In genomic region chr9:116697341-116697740, GRCh38 we compare ENCODE assay signal across 22 cellular contexts. TPM values are rescaled to one million over a fixed set of nuclear protein-coding genes. Genes with fewer than 3 reads are reported as not detected.
DNase-seq lines count a peak whose midpoint lies in the region; ATAC-seq and TF ChIP-seq lines count a peak whose summit lies in the region.
"Had no signal": no experiment of that assay in that cellular context is flagged by ENCODE, and none has a peak within 500 bp of the region (broad histone marks: within the 10 kb centered on the region; RNA-seq: fewer than 3 reads in every experiment).

No MANE protein-coding gene starts in this region.

- no peak overlapping the region for H3K4me2 ChIP-seq in IMR-90 (ENCODE audit: low read depth, low read length)
- H3K4me2 ChIP-seq: KMS-11 had no signal

- POLR2A ChIA-PET in IMR-90 (lab: Charles Lee; ENCODE audit: unreplicated experiment), result no interaction called here

- no peak overlapping the region for H4K8ac ChIP-seq in IMR-90 (ENCODE audit: low read depth in 2 of 2, low read length in 2 of 2)

- intact Hi-C loops in IMR-90 (cut with micrococcal nuclease), result no loop called here
- intact Hi-C loops in right lobe of liver (cut with DNase I), result no loop called here

- H2BK20ac ChIP-seq in IMR-90 (ENCODE audit: low read depth, low read length), result no peak overlapping the region

- H3K9me3 ChIP-seq in IMR-90 (ENCODE audit: control insufficient read depth, insufficient read depth, low read length) (no peaks in the 10 kb centered on the region), right lobe of liver (no peaks in the 10 kb centered on the region)
- H3K9me3 ChIP-seq: left ventricle myocardium inferior had no signal

- no peak overlapping the region for H3K23ac ChIP-seq in IMR-90 (ENCODE audit: low read depth, low read length)

- TF ChIP-seq RAD21 in IMR-90 (IDR thresholded peaks at IDR 0.05; ENCODE audit: low read length), result no peak

- H3K27me3 ChIP-seq in IMR-90 (ENCODE audit: control insufficient read depth, insufficient read depth, low read length) (no peaks in the 10 kb centered on the region), right lobe of liver (no peaks in the 10 kb centered on the region)

- no peak overlapping the region for H2BK120ac ChIP-seq in IMR-90 (ENCODE audit: low read depth, low read length)

- H2BK5ac ChIP-seq in IMR-90 (ENCODE audit: low read depth, low read length, poor library complexity, severe bottlenecking), result no peak overlapping the region

- no peak overlapping the region for H2BK15ac ChIP-seq in IMR-90 (ENCODE audit: low read depth, low read length)

- H3K14ac ChIP-seq in IMR-90 (replicated peaks; ENCODE audit: low read depth, low read length), result no peak overlapping the region

- H2AK5ac ChIP-seq in IMR-90 (ENCODE audit: low read depth, low read length), result no peak overlapping the region; the same call in 1 of the 2 replicates

- no peak overlapping the region for H3K18ac ChIP-seq in IMR-90 (ENCODE audit: low read depth, low read length)

- TF ChIP-seq CTCF in AG09309 (IDR thresholded peaks at IDR 0.05; ENCODE audit: control insufficient read depth, insufficient read depth, low read depth, low read length, missing control alignments), result no peak
- TF ChIP-seq CTCF in IMR-90 (conservative IDR thresholded peaks at IDR 0.05; ENCODE audit: low read depth, low read length), result no peak
- no peak for TF ChIP-seq CTCF in choroid plexus epithelial cell (conservative IDR thresholded peaks at IDR 0.05; ENCODE audit: low read depth, low read length)
- TF ChIP-seq CTCF in right lobe of liver (IDR thresholded peaks at IDR 0.05), result no peak

- H3K4me1 ChIP-seq in IMR-90 (ENCODE audit: control insufficient read depth, insufficient read depth, low read length), result peaks cover 16% of the 10 kb centered on the region
- no peaks in the 10 kb centered on the region for H3K4me1 ChIP-seq in right lobe of liver

- H3K4me3 ChIP-seq in AG09309 (ENCODE audit: control insufficient read depth, low read depth, low read length) (no peak overlapping the region), IMR-90 (ENCODE audit: insufficient read depth, low read depth, low read length) (no peak overlapping the region), choroid plexus epithelial cell (ENCODE audit: low read depth, low read length) (no peak overlapping the region), right lobe of liver (no peak overlapping the region)
- H3K4me3 ChIP-seq: GM12878, left ventricle myocardium inferior, SK-N-MC had no signal

- H2AFZ ChIP-seq in IMR-90 (replicated peaks; ENCODE audit: low read length, poor library complexity), result no peak overlapping the region

- no peak overlapping the region for H3K9ac ChIP-seq in IMR-90 (ENCODE audit: low read depth, low read length)
- H3K9ac ChIP-seq: KMS-11 had no signal

- H4K20me1 ChIP-seq in IMR-90 (ENCODE audit: insufficient read depth, low read length), result peaks cover 76% of the 10 kb centered on the region

- H3K4ac ChIP-seq in IMR-90 (ENCODE audit: low read depth, low read length), result peak overlapping the region; percentile 57; the same call in 1 of the 2 replicates

- no TSS peak for BruUV-seq in IMR-90 (replicated peaks; lab: Mats Ljungman, UMichigan)

- dilution Hi-C loops in IMR-90 (cut with HindIII; ENCODE audit: low sequenced_read_pairs, unreplicated experiment), result no loop called here

- ATAC-seq in IMR-90 (ENCODE audit: low read depth) (peak; percentile 80), HG02798 (IDR thresholded peaks at IDR 0.05; ENCODE audit: poor library complexity, unreplicated experiment) (no peak), right lobe of liver (no peak)
- ATAC-seq: GM12878, HCT116, PC-3 had no signal

- H4K91ac ChIP-seq in IMR-90 (ENCODE audit: insufficient read depth, low read depth, low read length), result no peak overlapping the region

- CTCF ChIA-PET in IMR-90 (lab: Yijun Ruan, JAX), result no interaction called here

- H3K9me1 ChIP-seq in IMR-90 (ENCODE audit: insufficient read depth, low read length), result peaks cover 23% of the 10 kb centered on the region

- DNase-seq in AG09309 (ENCODE audit: low read depth) (peak; percentile 25), IMR-90 (peak; percentile 77), choroid plexus epithelial cell (ENCODE audit: low read depth) (peak; percentile 45), kidney glomerular epithelial cell (lab: John Stamatoyannopoulos, UW) (peak; percentile 24), NCI-H524 (lab: John Stamatoyannopoulos, UW) (no peak), NCI-H187 treated with DMSO at 0.1 percent for 48 hours (lab: John Stamatoyannopoulos, UW) (no peak), right lobe of liver (no peak)
- DNase-seq: activated naive CD8-positive, alpha-beta T cell treated with anti-CD3 and anti-CD28 coated beads, Interleukin-2, amount 10 ng/mL, durations not matched to agents 7 days and 5 days; central memory CD4-positive, alpha-beta T cell; COR-L47; effector CD4-positive, alpha-beta T cell; left ventricle myocardium inferior; NCI-H1105; NCI-H774; PC-3; stimulated activated naive CD4-positive, alpha-beta T cell treated with Interleukin-2 at 50 U/mL for 16 hours; T-helper 9 cell had no signal

- in situ Hi-C loops in IMR-90 (cut with MboI; ENCODE audit: low sequenced_read_pairs), result no loop called here

- WGBS in IMR-90 (ENCODE audit: extremely low coverage in 2 of 2, insufficient read length in 1 of 2), 2 experiments, result no CpG with 5 or more reads among the region's 1 CpG
- WGBS in right lobe of liver (ENCODE audit: insufficient coverage, low coverage, low lambda C conversion rate, missing lambda C conversion rate), result 80% methylated on average over 1 of the region's 1 CpG

- no peak overlapping the region for H2AK9ac ChIP-seq in IMR-90 (replicated peaks; ENCODE audit: low read depth, low read length, poor library complexity)

- H3K36me3 ChIP-seq in IMR-90 (ENCODE audit: control insufficient read depth, insufficient read depth, low read length) (peaks cover 25% of the 10 kb centered on the region), right lobe of liver (peaks cover 0 to 18% (median 12%) of the 10 kb centered on the region in 4 donors)

- H3K27ac ChIP-seq in IMR-90 (ENCODE audit: insufficient read depth, low read length) (no peak overlapping the region), right lobe of liver (no peak overlapping the region)
- H3K27ac ChIP-seq: KMS-11, left ventricle myocardium inferior, SK-N-MC had no signal

- H3K79me1 ChIP-seq in IMR-90 (ENCODE audit: low read depth in 1 of 2, low read length in 2 of 2), result peaks cover 50 to 79% of the 10 kb centered on the region in 2 experiments; a peak in 3 of 4 replicates

- H4K5ac ChIP-seq in IMR-90 (ENCODE audit: low read depth, low read length), result no peak overlapping the region

- TF ChIP-seq POLR2A in IMR-90 (IDR thresholded peaks at IDR 0.05; ENCODE audit: low read depth, low read length) (no peak), right lobe of liver (IDR thresholded peaks at IDR 0.05) (no peak)

- no peak overlapping the region; the same call in 1 of the 2 replicates for H3K56ac ChIP-seq in IMR-90 (ENCODE audit: extremely low read depth, insufficient read depth, low read length)

TF ChIP-seq in IMR-90, 13 proteins besides CTCF, POLR2A, EP300 and RAD21:
- TF ChIP-seq, protein P1, sequence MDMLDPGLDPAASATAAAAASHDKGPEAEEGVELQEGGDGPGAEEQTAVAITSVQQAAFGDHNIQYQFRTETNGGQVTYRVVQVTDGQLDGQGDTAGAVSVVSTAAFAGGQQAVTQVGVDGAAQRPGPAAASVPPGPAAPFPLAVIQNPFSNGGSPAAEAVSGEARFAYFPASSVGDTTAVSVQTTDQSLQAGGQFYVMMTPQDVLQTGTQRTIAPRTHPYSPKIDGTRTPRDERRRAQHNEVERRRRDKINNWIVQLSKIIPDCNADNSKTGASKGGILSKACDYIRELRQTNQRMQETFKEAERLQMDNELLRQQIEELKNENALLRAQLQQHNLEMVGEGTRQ (IDR thresholded peaks at IDR 0.05; ENCODE audit: low read depth, low read length), result peak; percentile 92
- TF ChIP-seq MAFK (IDR thresholded peaks at IDR 0.05; ENCODE audit: low read depth, low read length) (no peak), CEBPB (IDR thresholded peaks at IDR 0.05; ENCODE audit: low read depth, low read length) (no peak), BHLHE40 (IDR thresholded peaks at IDR 0.05; ENCODE audit: low read depth, low read length) (peak; percentile 95), ELK1 (IDR thresholded peaks at IDR 0.05; ENCODE audit: borderline replicate concordance, low read depth, low read length) (no peak), FOS (IDR thresholded peaks at IDR 0.05; ENCODE audit: low read depth, low read length) (peak; percentile 17; the same call in 1 of the 2 replicates)

RNA-seq across cellular contexts. Expression of gene TRIM32, which starts 10.2 kb away (rescaled TPM):
- total RNA-seq in IMR-90 (2012; rRNA removed) (30.3 and 31.0 TPM in 2 replicates), right lobe of liver (1 to 10 TPM; 5.2 to 8.4 (median 6.6) TPM)
- polyA plus RNA-seq in IMR-90 (2012; rRNA removed), result 11.7 and 12.8 TPM in 2 replicates
- 7.0 and 7.6 TPM in 2 replicates for polyA plus RNA-seq in IMR-90 (2012; cell fraction: cytosol; rRNA removed)
- 12.8 and 13.3 TPM in 2 replicates for polyA plus RNA-seq in IMR-90 (2012; cell fraction: nucleus; rRNA removed; ENCODE audit: low replicate concordance)

Comparison
In these comparisons a context has a peak if more than half of its experiments do, and no peak if none do; other contexts are left out.
1. DNase-seq: peak in AG09309 (single experiment), IMR-90 (single experiment), choroid plexus epithelial cell (single experiment) and kidney glomerular epithelial cell (single experiment); none in NCI-H524 (0 of 2), NCI-H187 treated with DMSO at 0.1 percent for 48 hours (single experiment) and right lobe of liver (0 of 3).